22 cellular contexts compared by ENCODE assay signal in the genomic region with DNA sequence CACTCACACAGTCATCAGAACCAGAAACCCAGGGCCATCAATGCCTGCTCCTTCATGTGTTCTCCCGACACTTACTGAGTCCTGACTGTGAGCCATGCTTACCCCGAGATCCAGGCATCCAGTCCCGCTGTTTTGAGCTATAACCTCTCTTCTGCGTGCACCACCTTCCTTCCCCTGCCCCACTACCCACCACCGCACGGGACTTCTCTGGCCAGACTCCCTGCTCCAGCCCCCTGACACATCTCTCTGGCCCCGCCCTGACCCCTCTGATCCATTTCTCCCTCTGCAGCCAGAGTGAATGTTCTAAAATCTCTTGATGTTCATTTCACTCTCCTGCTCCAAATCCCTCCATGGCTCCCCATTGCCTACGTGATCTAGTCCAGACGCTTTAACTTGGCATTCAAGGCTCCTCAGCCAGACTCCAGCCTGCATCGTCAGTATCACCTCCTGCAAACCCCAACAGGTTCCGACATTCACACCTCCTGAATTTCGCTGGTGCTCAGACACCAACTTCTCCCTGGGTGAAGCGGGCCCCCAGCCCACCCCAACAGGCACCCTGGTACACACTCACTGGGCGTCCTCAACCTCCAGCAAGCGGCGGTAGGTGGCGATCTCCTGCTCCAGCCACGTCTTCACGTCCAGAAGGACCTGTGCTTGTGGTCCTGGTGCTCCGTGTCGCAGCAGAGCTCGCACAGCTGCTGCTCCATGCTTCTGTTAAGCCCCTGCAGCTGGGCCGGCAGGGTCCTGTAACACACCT. TPM values are rescaled to one million over a fixed set of nuclear protein-coding genes. Genes with fewer than 3 reads are reported as not detected.
A peak's percentile ranks its signal among the peaks of the same experiment; 100 is the strongest.
DNase-seq lines count a peak whose midpoint lies in the region; ATAC-seq, FAIRE-seq and TF ChIP-seq lines count a peak whose summit lies in the region.
"Had no signal": no experiment of that assay in that cellular context is flagged by ENCODE, and none has a peak within 500 bp of the region (broad histone marks: within the 10 kb centered on the region; RNA-seq: fewer than 3 reads in every experiment).

No MANE protein-coding gene starts in this region.

- peak; percentile 37 for DNase-seq in activated effector memory CD4-positive, alpha-beta T cell treated with anti-CD3 and anti-CD28 coated beads, Interleukin-2, amount 50 U/mL, for 16 hours
- no peak for DNase-seq in activated effector memory CD4-positive, alpha-beta T cell treated with Interleukin-2 at 50 U/mL for 16 hours
- DNase-seq in bronchial epithelial cell (ENCODE audit: low read depth) (no peak), mesenchymal stem cell (no peak), upper lobe of right lung (peak; percentile 60), NAMALWA (ENCODE audit: low spot score) (no peak)
- no peak for DNase-seq in stimulated activated CD4-positive, alpha-beta T cell treated with anti-CD3 and anti-CD28 coated beads, Interleukin-2, amount 100 ng/mL, for 48 hours
- no peak for DNase-seq in activated CD8-positive, alpha-beta T cell treated with anti-CD3 and anti-CD28 coated beads for 36 hours
- DNase-seq: activated CD4-positive, alpha-beta T cell treated with anti-CD3 and anti-CD28 coated beads for 36 hours; activated T-cell treated with anti-CD3 and anti-CD28 coated beads, Interleukin-2, amount 50 U/mL, for 1 hour; CD4-positive, alpha-beta T cell; GOT3; IMR-90; NCI-H1105; NCI-H1930; NCI-H526; T-helper 2 cell had no signal

- POLR2A ChIA-PET in activated CD8-positive, alpha-beta T cell treated with anti-CD3 and anti-CD28 coated beads for 36 hours (lab: Charles Lee): interaction anchor here (0.6 kb wide), 1 partner anchor 415 kb away, joined by 3 read pairs; no protein-coding TSS in a partner anchor

- H2AFZ ChIP-seq in mesenchymal stem cell (ENCODE audit: low read depth, low read length): no peak overlapping the region

- no peak overlapping the region for H2BK12ac ChIP-seq in mesenchymal stem cell (ENCODE audit: low read length in 2 of 2)

- no peak overlapping the region for H3K27ac ChIP-seq in mesenchymal stem cell (ENCODE audit: low read length, poor library complexity, severe bottlenecking)
- H3K27ac ChIP-seq in upper lobe of right lung: no peak overlapping the region
- H3K27ac ChIP-seq: psoas muscle had no signal

- H3K18ac ChIP-seq in mesenchymal stem cell (ENCODE audit: low read depth in 1 of 2, low read length in 2 of 2): no peak overlapping the region

- H3K9me3 ChIP-seq in mesenchymal stem cell (ENCODE audit: control insufficient read depth, low read length): no peaks in the 10 kb centered on the region
- no peaks in the 10 kb centered on the region for H3K9me3 ChIP-seq in upper lobe of right lung
- H3K9me3 ChIP-seq: psoas muscle had no signal

- no peak overlapping the region for H3K4me2 ChIP-seq in mesenchymal stem cell (ENCODE audit: low read length, poor library complexity, severe bottlenecking)

- no peak overlapping the region for H2BK5ac ChIP-seq in mesenchymal stem cell (ENCODE audit: low read depth, low read length, poor library complexity, severe bottlenecking)

- WGBS in mesenchymal stem cell: 86% methylated on average over 22 of the region's 23 CpGs

- no peak overlapping the region for H3K14ac ChIP-seq in mesenchymal stem cell (ENCODE audit: low read length in 2 of 2)

- no peak overlapping the region for H3K4ac ChIP-seq in mesenchymal stem cell (ENCODE audit: low read depth in 1 of 2, low read length in 2 of 2)

- H3K4me1 ChIP-seq in mesenchymal stem cell (ENCODE audit: control insufficient read depth, insufficient read depth, low read depth, low read length) (peaks cover 32% of the 10 kb centered on the region), upper lobe of right lung (no peaks in the 10 kb centered on the region)
- H3K4me1 ChIP-seq: psoas muscle had no signal

- H3K9ac ChIP-seq in mesenchymal stem cell (ENCODE audit: low read length): no peak overlapping the region

- H3K4me3 ChIP-seq in bronchial epithelial cell (ENCODE audit: low read depth, low read length): no peak overlapping the region
- no peak overlapping the region for H3K4me3 ChIP-seq in mesenchymal stem cell (ENCODE audit: insufficient read depth in 1 of 2, low read depth in 1 of 2, low read length in 2 of 2)
- H3K4me3 ChIP-seq in upper lobe of right lung: no peak overlapping the region
- H3K4me3 ChIP-seq: psoas muscle had no signal

- no peak overlapping the region for H3K27ac Mint-ChIP-seq in activated CD8-positive, alpha-beta T cell treated with anti-CD3 and anti-CD28 coated beads for 36 hours
- H3K27ac Mint-ChIP-seq: activated CD4-positive, alpha-beta T cell treated with anti-CD3 and anti-CD28 coated beads for 36 hours; CD4-positive, alpha-beta T cell; stimulated activated naive CD8-positive, alpha-beta T cell treated with anti-CD3 and anti-CD28 coated beads, Interleukin-15, Interleukin-2, amounts not matched to agents 100 ng/mL and 50 ng/mL, for 24 hours had no signal

- CTCF ChIA-PET in activated CD8-positive, alpha-beta T cell treated with anti-CD3 and anti-CD28 coated beads for 36 hours (lab: Charles Lee): no interaction called here

- H3K4me3 Mint-ChIP-seq in activated CD8-positive, alpha-beta T cell treated with anti-CD3 and anti-CD28 coated beads for 36 hours: no peak overlapping the region
- H3K4me3 Mint-ChIP-seq: activated CD4-positive, alpha-beta T cell treated with anti-CD3 and anti-CD28 coated beads for 36 hours; CD4-positive, alpha-beta T cell; stimulated activated naive CD8-positive, alpha-beta T cell treated with anti-CD3 and anti-CD28 coated beads, Interleukin-15, Interleukin-2, amounts not matched to agents 100 ng/mL and 50 ng/mL, for 24 hours had no signal

- intact Hi-C loops in upper lobe of right lung (cut with DNase I): no loop called here
- intact Hi-C loops in activated CD8-positive, alpha-beta T cell treated with anti-CD3 and anti-CD28 coated beads for 36 hours (cut with micrococcal nuclease): no loop called here

- FAIRE-seq in bronchial epithelial cell (lab: Jason Lieb, UNC): peak; percentile 83
- FAIRE-seq: A204.1, RCC 7860 had no signal

- peaks cover 16% of the 10 kb centered on the region for H3K36me3 ChIP-seq in bronchial epithelial cell (ENCODE audit: control insufficient read depth, insufficient read depth, low read length)
- no peaks in the 10 kb centered on the region for H3K36me3 ChIP-seq in mesenchymal stem cell (ENCODE audit: control insufficient read depth in 1 of 2, insufficient read depth in 2 of 2, low read depth in 1 of 2, low read length in 2 of 2)
- H3K36me3 ChIP-seq in upper lobe of right lung: no peaks in the 10 kb centered on the region

- no peak overlapping the region for H3K23ac ChIP-seq in mesenchymal stem cell (ENCODE audit: low read length in 2 of 2)

- no peaks in the 10 kb centered on the region for H3K36me3 Mint-ChIP-seq in activated CD8-positive, alpha-beta T cell treated with anti-CD3 and anti-CD28 coated beads for 36 hours (ENCODE audit: low read depth)

- H2BK15ac ChIP-seq in mesenchymal stem cell (ENCODE audit: low read depth, poor library complexity, severe bottlenecking): no peak overlapping the region

- no peak overlapping the region for H2BK120ac ChIP-seq in mesenchymal stem cell (ENCODE audit: low read depth, low read length)

- no peaks in the 10 kb centered on the region for H3K4me1 Mint-ChIP-seq in activated CD8-positive, alpha-beta T cell treated with anti-CD3 and anti-CD28 coated beads for 36 hours (ENCODE audit: low read depth)
- H3K4me1 Mint-ChIP-seq: activated CD4-positive, alpha-beta T cell treated with anti-CD3 and anti-CD28 coated beads for 36 hours had no signal

- no peaks in the 10 kb centered on the region for H3K79me1 ChIP-seq in mesenchymal stem cell (replicated peaks; ENCODE audit: low read length, poor library complexity, severe bottlenecking)

- H4K91ac ChIP-seq in mesenchymal stem cell (ENCODE audit: low read length): no peak overlapping the region

- H3K9me3 Mint-ChIP-seq in activated CD8-positive, alpha-beta T cell treated with anti-CD3 and anti-CD28 coated beads for 36 hours: no peaks in the 10 kb centered on the region
- H3K9me3 Mint-ChIP-seq: CD4-positive, alpha-beta T cell; stimulated activated naive CD8-positive, alpha-beta T cell treated with anti-CD3 and anti-CD28 coated beads, Interleukin-15, Interleukin-2, amounts not matched to agents 100 ng/mL and 50 ng/mL, for 24 hours had no signal

- ATAC-seq in upper lobe of right lung: no peak
- no peak for ATAC-seq in activated CD8-positive, alpha-beta T cell treated with anti-CD3 and anti-CD28 coated beads for 36 hours
- ATAC-seq: activated CD4-positive, alpha-beta T cell treated with anti-CD3 and anti-CD28 coated beads for 36 hours; psoas muscle; SK-N-SH treated with all-trans-retinoic acid at 6 μM for 48 hours had no signal

- TF ChIP-seq CTCF in bronchial epithelial cell (IDR thresholded peaks at IDR 0.05; ENCODE audit: insufficient read depth, low read length, severe bottlenecking) (no peak), upper lobe of right lung (IDR thresholded peaks at IDR 0.05) (no peak)
- no peak for TF ChIP-seq CTCF in activated CD8-positive, alpha-beta T cell treated with anti-CD3 and anti-CD28 coated beads for 36 hours (IDR thresholded peaks at IDR 0.05)

- peak overlapping the region; percentile 8 for H4K8ac ChIP-seq in mesenchymal stem cell (ENCODE audit: low read length)

- H3K27me3 ChIP-seq in bronchial epithelial cell (ENCODE audit: control insufficient read depth, insufficient read depth, low read length) (no peaks in the 10 kb centered on the region), mesenchymal stem cell (ENCODE audit: control insufficient read depth in 1 of 2, insufficient read depth in 1 of 2, low read length in 2 of 2) (peaks cover 4 to 30% of the 10 kb centered on the region in 2 experiments), upper lobe of right lung (no peaks in the 10 kb centered on the region)

- H2AK5ac ChIP-seq in mesenchymal stem cell (ENCODE audit: low read length, severe bottlenecking): peak overlapping the region; percentile 20

- no peaks in the 10 kb centered on the region for H3K27me3 Mint-ChIP-seq in activated CD8-positive, alpha-beta T cell treated with anti-CD3 and anti-CD28 coated beads for 36 hours
- H3K27me3 Mint-ChIP-seq: activated CD4-positive, alpha-beta T cell treated with anti-CD3 and anti-CD28 coated beads for 36 hours; stimulated activated naive CD8-positive, alpha-beta T cell treated with anti-CD3 and anti-CD28 coated beads, Interleukin-15, Interleukin-2, amounts not matched to agents 100 ng/mL and 50 ng/mL, for 24 hours had no signal

RNA-seq across cellular contexts. Expression of a gene that starts 3.1 kb away (rescaled TPM):
- 25,286 and 30,463 TPM in 2 replicates for total RNA-seq in bronchial epithelial cell
- polyA plus RNA-seq in mesenchymal stem cell (2013, experiment 1 of 2): 0.10 TPM
- not detected for polyA plus RNA-seq in mesenchymal stem cell (2013, experiment 2 of 2)
- total RNA-seq in upper lobe of right lung: 5.9 TPM
- not detected for total RNA-seq in activated CD8-positive, alpha-beta T cell treated with anti-CD3 and anti-CD28 coated beads for 36 hours
- total RNA-seq: activated CD4-positive, alpha-beta T cell treated with anti-CD3 and anti-CD28 coated beads for 36 hours; CD4-positive, alpha-beta T cell; psoas muscle had no signal

RNA-seq across cellular contexts. Expression of a gene that starts 14.9 kb away (rescaled TPM):
- 1,390 and 10,131 TPM in 2 replicates for total RNA-seq in bronchial epithelial cell
- polyA plus RNA-seq in mesenchymal stem cell (2013, experiment 1 of 2): not detected
- polyA plus RNA-seq in mesenchymal stem cell (2013, experiment 2 of 2): not detected
- not detected for total RNA-seq in upper lobe of right lung
- not detected for total RNA-seq in activated CD8-positive, alpha-beta T cell treated with anti-CD3 and anti-CD28 coated beads for 36 hours
- total RNA-seq: activated CD4-positive, alpha-beta T cell treated with anti-CD3 and anti-CD28 coated beads for 36 hours; CD4-positive, alpha-beta T cell; IMR-90 had no signal
- polyA plus RNA-seq: IMR-90 had no signal

RNA-seq across cellular contexts. Expression of a gene that starts 40.8 kb away (rescaled TPM):
- total RNA-seq in bronchial epithelial cell (463 and 1,445 TPM in 2 replicates), upper lobe of right lung (not detected)
- not detected for polyA plus RNA-seq in mesenchymal stem cell (2013, experiment 1 of 2)
- not detected for polyA plus RNA-seq in mesenchymal stem cell (2013, experiment 2 of 2)
- not detected for total RNA-seq in activated CD8-positive, alpha-beta T cell treated with anti-CD3 and anti-CD28 coated beads for 36 hours
- total RNA-seq: activated CD4-positive, alpha-beta T cell treated with anti-CD3 and anti-CD28 coated beads for 36 hours; CD4-positive, alpha-beta T cell; IMR-90 had no signal
- polyA plus RNA-seq: IMR-90 had no signal

RNA-seq across cellular contexts. Expression of a gene that starts 55.6 kb away (rescaled TPM):
- 0.26 and 0.51 TPM in 2 replicates for total RNA-seq in bronchial epithelial cell
- not detected for polyA plus RNA-seq in mesenchymal stem cell (2013, experiment 1 of 2)
- polyA plus RNA-seq in mesenchymal stem cell (2013, experiment 2 of 2): not detected
- total RNA-seq in upper lobe of right lung: not detected
- not detected for total RNA-seq in activated CD8-positive, alpha-beta T cell treated with anti-CD3 and anti-CD28 coated beads for 36 hours
- total RNA-seq: activated CD4-positive, alpha-beta T cell treated with anti-CD3 and anti-CD28 coated beads for 36 hours; CD4-positive, alpha-beta T cell; IMR-90; psoas muscle had no signal
- polyA plus RNA-seq: IMR-90 had no signal

Comparison
In these comparisons a context has a peak if more than half of its experiments do, and no peak if none do; other contexts are left out.
1. DNase-seq: peak in activated effector memory CD4-positive, alpha-beta T cell treated with anti-CD3 and anti-CD28 coated beads, Interleukin-2, amount 50 U/mL, for 16 hours (single experiment) and upper lobe of right lung (single experiment); none in activated effector memory CD4-positive, alpha-beta T cell treated with Interleukin-2 at 50 U/mL for 16 hours (single experiment), bronchial epithelial cell (single experiment), mesenchymal stem cell (single experiment), stimulated activated CD4-positive, alpha-beta T cell treated with anti-CD3 and anti-CD28 coated beads, Interleukin-2, amount 100 ng/mL, for 48 hours (0 of 2), NAMALWA (single experiment) and activated CD8-positive, alpha-beta T cell treated with anti-CD3 and anti-CD28 coated beads for 36 hours (single experiment).
2. RNA of a gene that starts 3.1 kb away (total RNA-seq): 25,286 to 30,463 TPM in bronchial epithelial cell; 5.9 TPM in upper lobe of right lung (single experiment) and not detected in activated CD8-positive, alpha-beta T cell treated with anti-CD3 and anti-CD28 coated beads for 36 hours; every median in the first group is over 1,000 times any median in the second.
3. RNA of a gene that starts 14.9 kb away (total RNA-seq): 1,390 to 10,131 TPM in bronchial epithelial cell; not detected in upper lobe of right lung (single experiment) and not detected in activated CD8-positive, alpha-beta T cell treated with anti-CD3 and anti-CD28 coated beads for 36 hours; every median in the first group is over 1,000 times any median in the second.
4. RNA of a gene that starts 40.8 kb away (total RNA-seq): 463 to 1,445 TPM in bronchial epithelial cell; not detected in upper lobe of right lung (single experiment) and not detected in activated CD8-positive, alpha-beta T cell treated with anti-CD3 and anti-CD28 coated beads for 36 hours; every median in the first group is over 100 times any median in the second.